1 cellular context compared by ENCODE assay signal in the genomic region with DNA sequence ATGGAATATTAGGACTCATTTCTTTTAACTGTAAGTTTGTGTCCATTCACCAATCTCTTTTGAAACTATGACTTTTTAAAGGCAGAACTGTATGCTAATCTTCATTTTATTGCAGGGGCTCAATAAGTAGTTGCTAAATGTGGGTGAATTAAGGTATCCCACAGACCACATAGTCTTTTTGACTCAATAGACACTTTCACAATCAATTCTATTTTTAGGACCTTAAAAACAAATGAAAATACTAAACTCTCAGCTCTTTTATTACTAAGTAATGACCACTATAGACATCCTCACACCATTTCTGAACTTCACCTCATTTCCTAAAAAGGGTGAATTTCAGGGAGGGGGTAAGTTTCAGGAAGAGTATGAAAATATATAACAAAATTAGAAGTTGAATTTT.
TF ChIP-seq lines count a peak whose summit lies in the region.

No MANE protein-coding gene starts in this region.

TF ChIP-seq in GM12878, 131 proteins besides CTCF, POLR2A, EP300 and RAD21 (continued from another document):
- TF ChIP-seq, protein P1, sequence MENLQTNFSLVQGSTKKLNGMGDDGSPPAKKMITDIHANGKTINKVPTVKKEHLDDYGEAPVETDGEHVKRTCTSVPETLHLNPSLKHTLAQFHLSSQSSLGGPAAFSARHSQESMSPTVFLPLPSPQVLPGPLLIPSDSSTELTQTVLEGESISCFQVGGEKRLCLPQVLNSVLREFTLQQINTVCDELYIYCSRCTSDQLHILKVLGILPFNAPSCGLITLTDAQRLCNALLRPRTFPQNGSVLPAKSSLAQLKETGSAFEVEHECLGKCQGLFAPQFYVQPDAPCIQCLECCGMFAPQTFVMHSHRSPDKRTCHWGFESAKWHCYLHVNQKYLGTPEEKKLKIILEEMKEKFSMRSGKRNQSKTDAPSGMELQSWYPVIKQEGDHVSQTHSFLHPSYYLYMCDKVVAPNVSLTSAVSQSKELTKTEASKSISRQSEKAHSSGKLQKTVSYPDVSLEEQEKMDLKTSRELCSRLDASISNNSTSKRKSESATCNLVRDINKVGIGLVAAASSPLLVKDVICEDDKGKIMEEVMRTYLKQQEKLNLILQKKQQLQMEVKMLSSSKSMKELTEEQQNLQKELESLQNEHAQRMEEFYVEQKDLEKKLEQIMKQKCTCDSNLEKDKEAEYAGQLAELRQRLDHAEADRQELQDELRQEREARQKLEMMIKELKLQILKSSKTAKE (IDR thresholded peaks at IDR 0.05; ENCODE audit: low read depth, poor library complexity, severe bottlenecking) = peak; percentile 64
- TF ChIP-seq EGR1 (IDR thresholded peaks at IDR 0.05; ENCODE audit: borderline replicate concordance in 1 of 2, low read depth in 2 of 2, low read length in 2 of 2) = no peak
- TF ChIP-seq CREM (IDR thresholded peaks at IDR 0.05; ENCODE audit: low read depth) = peak; percentile 42; the same call in 1 of the 2 replicates
- peak; percentile 78 for TF ChIP-seq MEF2B (IDR thresholded peaks at IDR 0.05; ENCODE audit: partially characterized antibody, poor library complexity, severe bottlenecking)
- no peak for TF ChIP-seq KLF5 (IDR thresholded peaks at IDR 0.05; ENCODE audit: partially characterized antibody)
- peak; percentile 91 for TF ChIP-seq RUNX3 (IDR thresholded peaks at IDR 0.05; ENCODE audit: low read length)
- TF ChIP-seq, protein P2, sequence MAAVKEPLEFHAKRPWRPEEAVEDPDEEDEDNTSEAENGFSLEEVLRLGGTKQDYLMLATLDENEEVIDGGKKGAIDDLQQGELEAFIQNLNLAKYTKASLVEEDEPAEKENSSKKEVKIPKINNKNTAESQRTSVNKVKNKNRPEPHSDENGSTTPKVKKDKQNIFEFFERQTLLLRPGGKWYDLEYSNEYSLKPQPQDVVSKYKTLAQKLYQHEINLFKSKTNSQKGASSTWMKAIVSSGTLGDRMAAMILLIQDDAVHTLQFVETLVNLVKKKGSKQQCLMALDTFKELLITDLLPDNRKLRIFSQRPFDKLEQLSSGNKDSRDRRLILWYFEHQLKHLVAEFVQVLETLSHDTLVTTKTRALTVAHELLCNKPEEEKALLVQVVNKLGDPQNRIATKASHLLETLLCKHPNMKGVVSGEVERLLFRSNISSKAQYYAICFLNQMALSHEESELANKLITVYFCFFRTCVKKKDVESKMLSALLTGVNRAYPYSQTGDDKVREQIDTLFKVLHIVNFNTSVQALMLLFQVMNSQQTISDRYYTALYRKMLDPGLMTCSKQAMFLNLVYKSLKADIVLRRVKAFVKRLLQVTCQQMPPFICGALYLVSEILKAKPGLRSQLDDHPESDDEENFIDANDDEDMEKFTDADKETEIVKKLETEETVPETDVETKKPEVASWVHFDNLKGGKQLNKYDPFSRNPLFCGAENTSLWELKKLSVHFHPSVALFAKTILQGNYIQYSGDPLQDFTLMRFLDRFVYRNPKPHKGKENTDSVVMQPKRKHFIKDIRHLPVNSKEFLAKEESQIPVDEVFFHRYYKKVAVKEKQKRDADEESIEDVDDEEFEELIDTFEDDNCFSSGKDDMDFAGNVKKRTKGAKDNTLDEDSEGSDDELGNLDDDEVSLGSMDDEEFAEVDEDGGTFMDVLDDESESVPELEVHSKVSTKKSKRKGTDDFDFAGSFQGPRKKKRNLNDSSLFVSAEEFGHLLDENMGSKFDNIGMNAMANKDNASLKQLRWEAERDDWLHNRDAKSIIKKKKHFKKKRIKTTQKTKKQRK (IDR thresholded peaks at IDR 0.05; ENCODE audit: low read depth, low read length) = no peak
- no peak for TF ChIP-seq RCOR1 (conservative IDR thresholded peaks at IDR 0.05; ENCODE audit: low read depth, low read length)
- peak; percentile 87 for TF ChIP-seq NFIC (IDR thresholded peaks at IDR 0.05; ENCODE audit: low read depth, low read length)
- 0 out of 2 replicates have a peak, but pooled peaks have one; percentile 21 for TF ChIP-seq ZBED1 (IDR thresholded peaks at IDR 0.05; ENCODE audit: borderline replicate concordance)
- TF ChIP-seq BCL11A (IDR thresholded peaks at IDR 0.05; ENCODE audit: low read depth, low read length) = peak; percentile 34; the same call in 1 of the 2 replicates
- peak; percentile 50; the same call in 1 of the 2 replicates for TF ChIP-seq CBFB (IDR thresholded peaks at IDR 0.05; ENCODE audit: low read depth)
- TF ChIP-seq JUNB (IDR thresholded peaks at IDR 0.05) = peak; percentile 81
